ENCODE assay signal across 1 cellular context in the genomic region with DNA sequence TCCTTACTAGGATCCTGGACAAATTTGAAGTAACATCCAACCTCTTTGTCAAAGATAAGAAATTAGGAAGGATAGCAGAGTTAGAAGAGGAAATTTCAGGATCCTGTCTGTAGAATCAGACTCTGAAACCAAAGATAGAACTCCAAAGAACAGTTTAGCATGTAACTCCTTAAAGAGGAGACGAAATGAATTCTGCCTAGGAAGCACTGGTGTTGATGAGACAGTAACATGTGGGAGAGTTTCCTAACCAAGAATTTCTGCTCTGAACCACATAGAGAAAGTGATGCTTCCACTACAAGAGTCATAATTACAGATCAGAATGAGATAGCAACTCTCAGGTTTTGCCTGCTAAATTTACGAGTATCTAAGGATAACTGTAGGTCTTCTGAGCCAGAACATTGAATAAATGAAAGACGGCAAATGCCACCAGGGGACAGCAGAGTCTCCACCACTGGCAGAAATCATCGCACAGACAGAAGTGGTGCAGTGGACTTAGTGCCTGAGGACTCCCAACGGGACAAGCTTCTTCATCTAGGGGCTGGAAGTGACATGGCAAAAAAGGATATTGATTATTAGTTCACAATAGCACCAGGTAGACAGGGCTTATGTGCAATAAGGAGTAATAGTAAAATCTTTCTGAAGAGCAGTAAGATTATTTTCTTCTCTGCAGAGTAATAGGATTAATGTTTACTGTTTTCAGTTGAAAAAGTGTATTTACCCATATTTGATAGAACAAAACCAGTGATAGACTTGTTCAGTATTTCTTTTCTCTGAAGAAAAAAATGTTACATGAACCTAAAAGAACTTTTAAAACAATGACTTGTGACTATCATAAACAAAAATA.
A peak's percentile ranks its signal among the peaks of the same experiment; 100 is the strongest.
TF ChIP-seq lines count a peak whose summit lies in the region.

No MANE protein-coding gene starts in this region.

TF ChIP-seq in GM12878, 131 proteins besides CTCF, POLR2A, EP300 and RAD21:
- no peak for TF ChIP-seq POLR2AphosphoS2 (IDR thresholded peaks at IDR 0.05; ENCODE audit: low read depth, low read length)
- TF ChIP-seq WRNIP1 (IDR thresholded peaks at IDR 0.05; ENCODE audit: borderline replicate concordance, low read depth, low read length): 0 out of 2 replicates have a peak, but pooled peaks have one; percentile 61
- TF ChIP-seq NRF1 (conservative IDR thresholded peaks at IDR 0.05; ENCODE audit: low read depth, low read length): no peak
- TF ChIP-seq, protein P1, sequence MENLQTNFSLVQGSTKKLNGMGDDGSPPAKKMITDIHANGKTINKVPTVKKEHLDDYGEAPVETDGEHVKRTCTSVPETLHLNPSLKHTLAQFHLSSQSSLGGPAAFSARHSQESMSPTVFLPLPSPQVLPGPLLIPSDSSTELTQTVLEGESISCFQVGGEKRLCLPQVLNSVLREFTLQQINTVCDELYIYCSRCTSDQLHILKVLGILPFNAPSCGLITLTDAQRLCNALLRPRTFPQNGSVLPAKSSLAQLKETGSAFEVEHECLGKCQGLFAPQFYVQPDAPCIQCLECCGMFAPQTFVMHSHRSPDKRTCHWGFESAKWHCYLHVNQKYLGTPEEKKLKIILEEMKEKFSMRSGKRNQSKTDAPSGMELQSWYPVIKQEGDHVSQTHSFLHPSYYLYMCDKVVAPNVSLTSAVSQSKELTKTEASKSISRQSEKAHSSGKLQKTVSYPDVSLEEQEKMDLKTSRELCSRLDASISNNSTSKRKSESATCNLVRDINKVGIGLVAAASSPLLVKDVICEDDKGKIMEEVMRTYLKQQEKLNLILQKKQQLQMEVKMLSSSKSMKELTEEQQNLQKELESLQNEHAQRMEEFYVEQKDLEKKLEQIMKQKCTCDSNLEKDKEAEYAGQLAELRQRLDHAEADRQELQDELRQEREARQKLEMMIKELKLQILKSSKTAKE (IDR thresholded peaks at IDR 0.05; ENCODE audit: low read depth, poor library complexity, severe bottlenecking): peak; percentile 17
- TF ChIP-seq ZBTB4 (CRISPR knock-in tag; IDR thresholded peaks at IDR 0.05): no peak
- TF ChIP-seq, protein P2, sequence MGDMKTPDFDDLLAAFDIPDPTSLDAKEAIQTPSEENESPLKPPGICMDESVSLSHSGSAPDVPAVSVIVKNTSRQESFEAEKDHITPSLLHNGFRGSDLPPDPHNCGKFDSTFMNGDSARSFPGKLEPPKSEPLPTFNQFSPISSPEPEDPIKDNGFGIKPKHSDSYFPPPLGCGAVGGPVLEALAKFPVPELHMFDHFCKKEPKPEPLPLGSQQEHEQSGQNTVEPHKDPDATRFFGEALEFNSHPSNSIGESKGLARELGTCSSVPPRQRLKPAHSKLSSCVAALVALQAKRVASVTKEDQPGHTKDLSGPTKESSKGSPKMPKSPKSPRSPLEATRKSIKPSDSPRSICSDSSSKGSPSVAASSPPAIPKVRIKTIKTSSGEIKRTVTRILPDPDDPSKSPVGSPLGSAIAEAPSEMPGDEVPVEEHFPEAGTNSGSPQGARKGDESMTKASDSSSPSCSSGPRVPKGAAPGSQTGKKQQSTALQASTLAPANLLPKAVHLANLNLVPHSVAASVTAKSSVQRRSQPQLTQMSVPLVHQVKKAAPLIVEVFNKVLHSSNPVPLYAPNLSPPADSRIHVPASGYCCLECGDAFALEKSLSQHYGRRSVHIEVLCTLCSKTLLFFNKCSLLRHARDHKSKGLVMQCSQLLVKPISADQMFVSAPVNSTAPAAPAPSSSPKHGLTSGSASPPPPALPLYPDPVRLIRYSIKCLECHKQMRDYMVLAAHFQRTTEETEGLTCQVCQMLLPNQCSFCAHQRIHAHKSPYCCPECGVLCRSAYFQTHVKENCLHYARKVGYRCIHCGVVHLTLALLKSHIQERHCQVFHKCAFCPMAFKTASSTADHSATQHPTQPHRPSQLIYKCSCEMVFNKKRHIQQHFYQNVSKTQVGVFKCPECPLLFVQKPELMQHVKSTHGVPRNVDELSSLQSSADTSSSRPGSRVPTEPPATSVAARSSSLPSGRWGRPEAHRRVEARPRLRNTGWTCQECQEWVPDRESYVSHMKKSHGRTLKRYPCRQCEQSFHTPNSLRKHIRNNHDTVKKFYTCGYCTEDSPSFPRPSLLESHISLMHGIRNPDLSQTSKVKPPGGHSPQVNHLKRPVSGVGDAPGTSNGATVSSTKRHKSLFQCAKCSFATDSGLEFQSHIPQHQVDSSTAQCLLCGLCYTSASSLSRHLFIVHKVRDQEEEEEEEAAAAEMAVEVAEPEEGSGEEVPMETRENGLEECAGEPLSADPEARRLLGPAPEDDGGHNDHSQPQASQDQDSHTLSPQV (IDR thresholded peaks at IDR 0.05): 0 out of 2 replicates have a peak, but pooled peaks have one; percentile 5
- 0 out of 2 replicates have a peak, but pooled peaks have one; percentile 14 for TF ChIP-seq RFX5 (IDR thresholded peaks at IDR 0.05; ENCODE audit: low read depth, low read length)
- TF ChIP-seq FOXK2 (IDR thresholded peaks at IDR 0.05): no peak
- peak; percentile 67 for TF ChIP-seq YY1 (IDR thresholded peaks at IDR 0.05; ENCODE audit: low read depth, low read length)
- no peak for TF ChIP-seq SPI1 (IDR thresholded peaks at IDR 0.05; ENCODE audit: borderline replicate concordance, insufficient read depth, low read depth, low read length)
- peak; percentile 99 for TF ChIP-seq SMC3 (IDR thresholded peaks at IDR 0.05; ENCODE audit: borderline replicate concordance, low read length)
- no peak for TF ChIP-seq REST (IDR thresholded peaks at IDR 0.05; ENCODE audit: low read depth, low read length)
- TF ChIP-seq POU2F2 (IDR thresholded peaks at IDR 0.05; ENCODE audit: borderline replicate concordance, low read depth, low read length): 0 out of 3 replicates have a peak, but pooled peaks have one; percentile 43
- 0 out of 2 replicates have a peak, but pooled peaks have one; percentile 56 for TF ChIP-seq ZNF24 (IDR thresholded peaks at IDR 0.05)
TF ChIP-seq in GM12878: peak in this region for 8.
